In the genomic region with DNA sequence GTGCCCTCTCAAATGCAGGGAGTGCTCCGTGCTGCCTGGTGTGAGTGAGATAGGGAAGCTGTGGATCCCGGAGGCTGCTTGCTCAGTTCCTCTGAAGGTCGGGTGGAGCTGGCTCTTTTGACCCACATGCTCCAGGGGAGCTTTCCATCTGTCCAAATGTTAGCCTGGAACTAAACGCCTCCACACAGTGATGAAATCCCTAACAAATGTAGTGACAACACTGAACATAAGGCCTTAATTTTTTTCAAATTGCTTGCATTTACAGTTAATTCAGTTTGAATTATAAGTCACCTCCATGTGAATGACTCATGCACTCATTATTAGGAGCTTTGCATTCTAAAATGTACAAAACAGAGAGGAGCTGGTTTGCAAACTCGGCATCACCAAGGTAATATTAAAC, we compare ENCODE assay signal across 19 cellular contexts. TPM values are rescaled to one million over a fixed set of nuclear protein-coding genes. Genes with fewer than 3 reads are reported as not detected.
A peak's percentile ranks its signal among the peaks of the same experiment; 100 is the strongest.
DNase-seq lines count a peak whose midpoint lies in the region; ATAC-seq and TF ChIP-seq lines count a peak whose summit lies in the region.
"Had no signal": no experiment of that assay in that cellular context is flagged by ENCODE, and none has a peak within 500 bp of the region (broad histone marks: within the 10 kb centered on the region; RNA-seq: fewer than 3 reads in every experiment).

No MANE protein-coding gene starts in this region.

- H3K79me1 ChIP-seq in trophoblast cell (ENCODE audit: low read length) = peaks cover 7% of the 10 kb centered on the region

- H3K4me1 ChIP-seq in trophoblast cell (ENCODE audit: control insufficient read depth in 1 of 2, insufficient read depth in 2 of 2, low read length in 2 of 2) = peaks cover 0 to 2% of the 10 kb centered on the region in 2 experiments
- no peaks in the 10 kb centered on the region for H3K4me1 ChIP-seq in gastrocnemius medialis

- no peak overlapping the region for H3K14ac ChIP-seq in trophoblast cell (ENCODE audit: low read length)

- ATAC-seq in HG03159 (IDR thresholded peaks at IDR 0.05; ENCODE audit: unreplicated experiment) (no peak), gastrocnemius medialis (no peak)
- ATAC-seq: activated CD8-positive, alpha-beta memory T cell treated with anti-CD3 and anti-CD28 coated beads, Interleukin-2, amount 10 ng/mL, durations not matched to agents 7 days and 5 days; GM12878; stimulated activated effector memory CD8-positive, alpha-beta T cell treated with anti-CD3 and anti-CD28 coated beads, Interleukin-12 subunit alpha, Interleukin-12 subunit beta, amount 100 ng/mL, for 72 hours; T-cell had no signal

- no peak overlapping the region for H3K4ac ChIP-seq in trophoblast cell (ENCODE audit: low read depth, low read length)

- H2BK12ac ChIP-seq in trophoblast cell (ENCODE audit: low read length) = peak overlapping the region; percentile 85

- H3K9ac ChIP-seq in trophoblast cell (ENCODE audit: low read length) = no peak overlapping the region

- H3K23ac ChIP-seq in trophoblast cell (ENCODE audit: low read length) = no peak overlapping the region

- no peak overlapping the region for H4K91ac ChIP-seq in trophoblast cell (ENCODE audit: low read depth, low read length)

- H3K4me2 ChIP-seq in trophoblast cell (ENCODE audit: low read length) = no peak overlapping the region

- no peak for TF ChIP-seq POLR2A in gastrocnemius medialis (IDR thresholded peaks at IDR 0.05)

- WGBS in trophoblast cell (ENCODE audit: extremely low coverage, insufficient coverage, insufficient read length) = no CpG with 5 or more reads among the region's 5 CpGs

- no peak overlapping the region for H3K18ac ChIP-seq in trophoblast cell (ENCODE audit: low read length)

- no peak overlapping the region for H2BK120ac ChIP-seq in trophoblast cell (ENCODE audit: insufficient read depth, low read length, poor library complexity)

- H3K9me3 ChIP-seq in trophoblast cell (ENCODE audit: insufficient read depth, low read depth, low read length) = no peaks in the 10 kb centered on the region
- no peaks in the 10 kb centered on the region for H3K9me3 ChIP-seq in gastrocnemius medialis
- no peaks in the 10 kb centered on the region for H3K9me3 ChIP-seq in MG63

- no peak overlapping the region for H4K12ac ChIP-seq in trophoblast cell (ENCODE audit: low read depth, low read length)

- H3K27ac ChIP-seq in trophoblast cell (ENCODE audit: low read depth, low read length) (no peak overlapping the region), gastrocnemius medialis (no peak overlapping the region)

- H3K79me2 ChIP-seq in trophoblast cell (ENCODE audit: control insufficient read depth, insufficient read depth, low read length, poor library complexity) = no peaks in the 10 kb centered on the region

- in situ Hi-C loops in gastrocnemius medialis (cut with MboI; ENCODE audit: low sequenced_read_pairs in 4 of 4) = no loop called here

- H2AFZ ChIP-seq in trophoblast cell (ENCODE audit: insufficient read depth, low read length, poor library complexity) = no peak overlapping the region

- no peak overlapping the region for H4K8ac ChIP-seq in trophoblast cell (ENCODE audit: low read depth, low read length)

- H3K27me3 ChIP-seq in trophoblast cell (ENCODE audit: insufficient read depth, low read length) (no peaks in the 10 kb centered on the region), gastrocnemius medialis (no peaks in the 10 kb centered on the region), MG63 (no peaks in the 10 kb centered on the region)

- H2BK5ac ChIP-seq in trophoblast cell (ENCODE audit: low read depth, low read length, poor library complexity) = no peak overlapping the region

- intact Hi-C loops in gastrocnemius medialis (cut with DNase I; ENCODE audit: low total_unique reads) = no loop called here

- peak; percentile 83 for DNase-seq in DMS 273 (lab: John Stamatoyannopoulos, UW; ENCODE audit: unreplicated experiment)
- DNase-seq in NCI-H1694 treated with DMSO at 0.1 percent for 48 hours (lab: John Stamatoyannopoulos, UW) = peak; percentile 87
- peak; percentile 75 for DNase-seq in fibroblast of gingiva (ENCODE audit: low read depth)
- DNase-seq in trophoblast cell = no peak
- no peak for DNase-seq in gastrocnemius medialis
- DNase-seq in MG63 = no peak
- DNase-seq in NCI-H748 (lab: John Stamatoyannopoulos, UW; ENCODE audit: unreplicated experiment) = no peak
- DNase-seq: activated B cell treated with CpG ODN at 0.5 μM for 24 hours; activated CD8-positive, alpha-beta memory T cell treated with anti-CD3 and anti-CD28 coated beads, Interleukin-2, amount 10 ng/mL, durations not matched to agents 7 days and 5 days; activated naive CD4-positive, alpha-beta T cell treated with anti-CD3 and anti-CD28 coated beads for 36 hours; C1 segment of cervical spinal cord; HCEC 1CT; NCI-H1417; NCI-H82; T-cell had no signal

- TF ChIP-seq CTCF in gastrocnemius medialis (IDR thresholded peaks at IDR 0.05 in 4 of 5, conservative IDR thresholded peaks at IDR 0.05 in 1 of 5) = no peak

- H2AK5ac ChIP-seq in trophoblast cell (ENCODE audit: low read length) = no peak overlapping the region

- H3K36me3 ChIP-seq in trophoblast cell (ENCODE audit: control insufficient read depth in 1 of 2, insufficient read depth in 2 of 2, low read length in 2 of 2) (no peaks in the 10 kb centered on the region), gastrocnemius medialis (no peaks in the 10 kb centered on the region), MG63 (no peaks in the 10 kb centered on the region)

- H3K4me3 ChIP-seq in trophoblast cell (ENCODE audit: low read depth, low read length) (no peak overlapping the region), gastrocnemius medialis (no peak overlapping the region), MG63 (no peak overlapping the region)
- H3K4me3 ChIP-seq: GM12878 had no signal

RNA-seq across cellular contexts. Expression of a gene that starts 27.0 kb away (rescaled TPM):
- 1.8 and 2.2 TPM in 2 replicates for polyA plus RNA-seq in trophoblast cell (2013)
- under 1 TPM; 0.02 to 0.61 (median 0.14) TPM for total RNA-seq in gastrocnemius medialis
- 0.13 and 0.32 TPM in 2 replicates for total RNA-seq in MG63 (2014; rRNA removed; shearing (Covaris generic); ENCODE audit: low replicate concordance)
- total RNA-seq: activated B cell treated with CpG ODN at 0.5 μM for 24 hours; activated CD8-positive, alpha-beta memory T cell treated with anti-CD3 and anti-CD28 coated beads, Interleukin-2, amount 10 ng/mL, durations not matched to agents 7 days and 5 days; activated naive CD4-positive, alpha-beta T cell treated with anti-CD3 and anti-CD28 coated beads for 36 hours; GM12878; RPMI7951 had no signal
- polyA plus RNA-seq: GM12878 had no signal

Comparison
In these comparisons a context has a peak if more than half of its experiments do, and no peak if none do; other contexts are left out.
1. DNase-seq: peak in DMS 273 (single experiment), NCI-H1694 treated with DMSO at 0.1 percent for 48 hours (single experiment) and fibroblast of gingiva (single experiment); none in trophoblast cell (0 of 2), gastrocnemius medialis (0 of 2), MG63 (single experiment) and NCI-H748 (single experiment).